ENCODE assay signal across 1 cellular context in genomic region chr7:144391823-144392255, GRCh38.
TF ChIP-seq lines count a peak whose summit lies in the region.

No MANE protein-coding gene starts in this region.

TF ChIP-seq in Ishikawa, 13 proteins besides CTCF, POLR2A, EP300 and RAD21 (continued from another document):
- no peak for TF ChIP-seq CEBPB (IDR thresholded peaks at IDR 0.05)
- no peak for TF ChIP-seq EGR1 (IDR thresholded peaks at IDR 0.05)
- TF ChIP-seq NFIC (IDR thresholded peaks at IDR 0.05), result no peak
- no peak for TF ChIP-seq TEAD4 (IDR thresholded peaks at IDR 0.05)
- no peak for TF ChIP-seq YY1 (IDR thresholded peaks at IDR 0.05; ENCODE audit: low read depth)
